9 cellular contexts compared by ENCODE assay signal in genomic region chr1:28437260-28437923, GRCh38.
DNase-seq lines count a peak whose midpoint lies in the region; ATAC-seq and TF ChIP-seq lines count a peak whose summit lies in the region.
"Had no signal": no experiment of that assay in that cellular context is flagged by ENCODE, and none has a peak within 500 bp of the region (broad histone marks: within the 10 kb centered on the region; RNA-seq: fewer than 3 reads in every experiment).

No MANE protein-coding gene starts in this region.

- no peak for TF ChIP-seq CTCF in fibroblast of the aortic adventitia (IDR thresholded peaks at IDR 0.05; ENCODE audit: insufficient read depth, low read length)

- H3K36me3 Mint-ChIP-seq in T-cell: peaks cover 5% of the 10 kb centered on the region

- peak; percentile 39 for DNase-seq in GM04503 (ENCODE audit: low read depth)
- DNase-seq in SJCRH30: peak; percentile 77 to 83
- DNase-seq in fibroblast of the aortic adventitia (ENCODE audit: low read depth): peak; percentile 77
- DNase-seq in renal cortical epithelial cell (ENCODE audit: low read depth): peak; percentile 93
- no peak for DNase-seq in T-cell
- no peak for DNase-seq in cerebellar cortex (ENCODE audit: low spot score)
- no peak for DNase-seq in COLO668 (lab: John Stamatoyannopoulos, UW; ENCODE audit: unreplicated experiment)

- H3K27ac Mint-ChIP-seq in T-cell: peak overlapping the region in 1 of 2 donors; percentile 5

- H3K4me3 ChIP-seq in SJCRH30 (no peak overlapping the region), fibroblast of the aortic adventitia (ENCODE audit: low read depth, low read length) (peak overlapping the region; percentile 6)

- peaks cover 22% of the 10 kb centered on the region for H3K4me1 ChIP-seq in SJCRH30

- H3K27me3 ChIP-seq in SJCRH30: no peaks in the 10 kb centered on the region

- POLR2A ChIA-PET in T-cell (lab: Charles Lee): no interaction called here

- H3K27me3 Mint-ChIP-seq in T-cell: no peaks in the 10 kb centered on the region
- H3K27me3 Mint-ChIP-seq: stimulated activated naive CD8-positive, alpha-beta T cell treated with anti-CD3 and anti-CD28 coated beads, Interleukin-15, Interleukin-2, amounts not matched to agents 100 ng/mL and 50 ng/mL, for 24 hours had no signal

- H3K36me3 ChIP-seq in SJCRH30: no peaks in the 10 kb centered on the region

- no peaks in the 10 kb centered on the region for H3K9me3 ChIP-seq in SJCRH30 (replicated peaks)

- H3K4me1 Mint-ChIP-seq in T-cell: peaks cover 10 to 11% (median 11%) of the 10 kb centered on the region in 3 donors

- H3K4me3 Mint-ChIP-seq in T-cell: peak overlapping the region in 1 of 3 donors; percentile 54

- H3K9me3 Mint-ChIP-seq in T-cell: no peaks in the 10 kb centered on the region
- H3K9me3 Mint-ChIP-seq: stimulated activated naive CD8-positive, alpha-beta T cell treated with anti-CD3 and anti-CD28 coated beads, Interleukin-15, Interleukin-2, amounts not matched to agents 100 ng/mL and 50 ng/mL, for 24 hours had no signal

- CTCF ChIA-PET in T-cell (lab: Charles Lee): interaction anchor here in 1 of 2 donors (1.4 kb wide), 1 partner anchor 189 kb away, joined by 3 read pairs; no protein-coding TSS in a partner anchor

- H3K27ac ChIP-seq in SJCRH30: peak overlapping the region; percentile 68

- ATAC-seq in T-cell (replicated peaks in 1 of 4): no peak
- no peak for ATAC-seq in HG02623 (IDR thresholded peaks at IDR 0.05; ENCODE audit: unreplicated experiment)

Comparison
In these comparisons a context has a peak if more than half of its experiments do, and no peak if none do; other contexts are left out.
1. DNase-seq: peak in GM04503 (single experiment), SJCRH30 (2 of 2), fibroblast of the aortic adventitia (single experiment) and renal cortical epithelial cell (single experiment); none in T-cell (0 of 34), cerebellar cortex (single experiment) and COLO668 (single experiment).